In the genomic region with DNA sequence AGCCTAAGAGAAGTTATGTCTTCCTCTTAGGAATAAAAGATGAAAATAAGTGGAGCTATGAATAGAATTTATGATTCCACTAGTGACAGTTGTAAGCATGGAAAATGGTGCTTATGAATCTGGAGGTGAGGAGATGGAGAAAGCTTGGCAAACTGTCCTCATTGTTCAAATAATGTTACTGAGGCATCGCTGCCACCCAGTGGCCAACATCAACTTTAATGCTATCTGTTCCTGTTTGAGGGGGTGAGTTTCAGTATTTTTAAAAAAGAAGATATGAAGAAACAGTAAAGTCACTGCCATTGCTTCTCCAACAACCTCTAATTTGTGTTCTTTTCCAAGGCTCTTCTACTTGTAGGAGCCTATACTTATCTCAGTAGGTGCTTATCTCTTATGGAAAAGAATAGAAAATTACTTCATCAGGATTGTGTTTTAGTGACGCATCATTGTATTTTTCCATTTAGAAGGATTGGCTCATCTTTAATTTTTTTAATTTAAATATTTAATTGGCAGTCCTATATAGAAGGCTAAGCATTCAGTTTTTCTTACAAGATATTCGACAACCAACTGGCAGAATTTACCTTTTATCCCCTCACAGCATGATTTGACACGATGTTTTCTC, we compare ENCODE assay signal across 9 cellular contexts.
DNase-seq lines count a peak whose midpoint lies in the region; ATAC-seq and TF ChIP-seq lines count a peak whose summit lies in the region.
"Had no signal": no experiment of that assay in that cellular context is flagged by ENCODE, and none has a peak within 500 bp of the region (broad histone marks: within the 10 kb centered on the region; RNA-seq: fewer than 3 reads in every experiment).

No MANE protein-coding gene starts in this region.

- peak; percentile 84 for ATAC-seq in GM19043 (IDR thresholded peaks at IDR 0.05; ENCODE audit: low read depth, unreplicated experiment)
- ATAC-seq in HG03469 (IDR thresholded peaks at IDR 0.05; ENCODE audit: unreplicated experiment): peak; percentile 86
- ATAC-seq in GM19467 (IDR thresholded peaks at IDR 0.05; ENCODE audit: unreplicated experiment): no peak

- H3K9ac ChIP-seq in NT2/D1 (ENCODE audit: insufficient read length, low read depth): no peak overlapping the region

- no peak overlapping the region for H3K27ac ChIP-seq in ascending aorta
- H3K27ac ChIP-seq: SJSA1 had no signal

- H3K27me3 ChIP-seq in NT2/D1 (ENCODE audit: insufficient read depth, insufficient read length): no peaks in the 10 kb centered on the region
- no peaks in the 10 kb centered on the region for H3K27me3 ChIP-seq in ascending aorta

- H3K4me3 ChIP-seq in NT2/D1 (ENCODE audit: insufficient read length, low read depth) (no peak overlapping the region), ascending aorta (no peak overlapping the region)
- H3K4me3 ChIP-seq: SJSA1 had no signal

- H3K9me3 ChIP-seq in NT2/D1 (ENCODE audit: insufficient read depth, low read length) (no peaks in the 10 kb centered on the region), ascending aorta (no peaks in the 10 kb centered on the region)
- H3K9me3 ChIP-seq: SJSA1 had no signal

- intact Hi-C loops in ascending aorta (cut with DNase I): loop anchor here (2.0 to 5.0 kb wide), 2 partner anchors 52 to 100 kb away; no protein-coding TSS in a partner anchor

- no peaks in the 10 kb centered on the region for H3K36me3 ChIP-seq in NT2/D1 (ENCODE audit: insufficient read depth, insufficient read length, low read length)
- no peaks in the 10 kb centered on the region for H3K36me3 ChIP-seq in ascending aorta
- H3K36me3 ChIP-seq: SJSA1 had no signal

- DNase-seq in COLO668 (lab: John Stamatoyannopoulos, UW; ENCODE audit: unreplicated experiment): peak; percentile 15
- DNase-seq in NT2/D1 (ENCODE audit: low read depth, low spot score): peak; percentile 39
- peak in 1 of 2 donors; percentile 72 for DNase-seq in ascending aorta (ENCODE audit: low spot score in 2 of 2)
- peak in 31 of 51 donors; percentile 1 to 57 (median 17) for DNase-seq in hypothalamus (lab: John Stamatoyannopoulos, UW)
- DNase-seq in stimulated activated CD4-positive, alpha-beta T cell treated with anti-CD3 and anti-CD28 coated beads, Interleukin-1b, Interleukin-23, amount 100 ng/mL, for 48 hours: peak; percentile 12

- H3K4me1 ChIP-seq in NT2/D1 (ENCODE audit: insufficient read depth, insufficient read length) (no peaks in the 10 kb centered on the region), ascending aorta (no peaks in the 10 kb centered on the region)
- H3K4me1 ChIP-seq: SJSA1 had no signal

- peak; percentile 10 to 54 (median 34) for TF ChIP-seq CTCF in ascending aorta (IDR thresholded peaks at IDR 0.05)
